In the genomic region with DNA sequence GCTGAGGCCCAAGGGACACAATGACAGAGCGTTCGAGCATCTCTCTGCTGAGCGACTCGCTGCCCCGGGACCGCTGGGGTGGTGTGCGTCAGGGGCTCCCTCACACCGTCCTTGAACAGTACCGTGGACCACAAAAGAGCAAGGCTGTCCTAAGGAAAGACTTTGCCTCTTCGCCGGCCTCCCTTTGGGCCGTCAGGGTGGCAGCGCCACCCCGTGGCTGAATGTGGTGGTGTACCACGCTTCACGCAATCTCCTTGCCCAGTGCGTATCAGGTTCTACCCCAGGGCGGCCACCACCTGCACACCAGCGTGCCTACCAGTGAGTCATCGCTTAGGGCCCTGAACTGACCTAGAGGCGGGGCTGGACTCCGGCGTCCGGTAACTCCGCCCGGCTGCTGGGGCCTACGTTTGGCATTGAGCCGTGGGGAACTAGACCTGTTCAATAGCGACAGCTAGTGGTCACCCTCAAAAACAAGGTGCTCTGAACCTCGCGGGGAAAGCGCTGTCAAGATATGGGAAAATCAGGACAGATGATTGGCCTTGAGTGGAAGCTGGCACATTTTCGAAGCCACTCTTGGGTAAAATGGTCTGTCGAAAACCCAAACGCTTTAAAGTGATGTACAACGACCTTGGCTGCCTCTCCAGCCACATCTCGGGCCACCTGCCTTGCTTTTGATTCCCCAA, we compare ENCODE assay signal across 1 cellular context.
TF ChIP-seq lines count a peak whose summit lies in the region.

No MANE protein-coding gene starts in this region.

TF ChIP-seq in K562, 482 proteins besides CTCF, POLR2A, EP300 and RAD21 (continues in another document):
- TF ChIP-seq RBFOX2 (IDR thresholded peaks at IDR 0.05; ENCODE audit: low read depth, low read length) (no peak), PHF21A (IDR thresholded peaks at IDR 0.05; ENCODE audit: borderline replicate concordance, low read depth) (0 out of 2 replicates have a peak, but pooled peaks have one; percentile 22), ERF (CRISPR knock-in tag; IDR thresholded peaks at IDR 0.05) (0 out of 2 replicates have a peak, but pooled peaks have one; percentile 21), ZNF830 (CRISPR knock-in tag; IDR thresholded peaks at IDR 0.05) (no peak), PHF8 (IDR thresholded peaks at IDR 0.05; ENCODE audit: borderline replicate concordance, low read length) (no peak), CEBPB (tag; IDR thresholded peaks at IDR 0.05) (no peak), ZNF24 (IDR thresholded peaks at IDR 0.05) (peak; percentile 42; the same call in 1 of the 2 replicates), RFX1 (IDR thresholded peaks at IDR 0.05) (no peak), MTA3 (IDR thresholded peaks at IDR 0.05; ENCODE audit: borderline replicate concordance) (peak; percentile 95), ZNF77 (CRISPR knock-in tag; IDR thresholded peaks at IDR 0.05) (no peak), ZNF124 (CRISPR knock-in tag; IDR thresholded peaks at IDR 0.05) (no peak), NR4A1 (CRISPR knock-in tag; IDR thresholded peaks at IDR 0.05) (no peak; the same call in 1 of the 2 replicates), NR4A1 (tag; IDR thresholded peaks at IDR 0.05) (no peak), ASH1L (IDR thresholded peaks at IDR 0.05; ENCODE audit: borderline replicate concordance, low read depth, partially characterized antibody) (no peak), ZNF134 (CRISPR knock-in tag; conservative IDR thresholded peaks at IDR 0.05) (no peak), ZNF766 (CRISPR knock-in tag; conservative IDR thresholded peaks at IDR 0.05) (no peak), ZFX (CRISPR knock-in tag; IDR thresholded peaks at IDR 0.05) (peak; percentile 68), DDX20 (tag; IDR thresholded peaks at IDR 0.05; ENCODE audit: low read depth) (no peak), RBM14 (IDR thresholded peaks at IDR 0.05; ENCODE audit: borderline replicate concordance, insufficient read depth, low read depth, low read length) (no peak), ZNF431 (CRISPR knock-in tag; IDR thresholded peaks at IDR 0.05) (no peak), GTF2A2 (tag; IDR thresholded peaks at IDR 0.05) (no peak), MYBL2 (IDR thresholded peaks at IDR 0.05; ENCODE audit: low read depth) (no peak), MYBL2 (CRISPR knock-in tag; IDR thresholded peaks at IDR 0.05; ENCODE audit: borderline replicate concordance) (no peak), RFX7 (CRISPR knock-in tag; IDR thresholded peaks at IDR 0.05) (no peak), FIP1L1 (IDR thresholded peaks at IDR 0.05; ENCODE audit: low read depth, low read length, poor library complexity, severe bottlenecking) (no peak), CREB1 (IDR thresholded peaks at IDR 0.05) (peak; percentile 67), CREB1 (CRISPR knock-in tag; IDR thresholded peaks at IDR 0.05) (peak; percentile 80), PHB2 (IDR thresholded peaks at IDR 0.05; ENCODE audit: low read depth) (no peak), KAT8 (IDR thresholded peaks at IDR 0.05; ENCODE audit: low read depth) (no peak), RFX5 (IDR thresholded peaks at IDR 0.05; ENCODE audit: low read depth, low read length) (no peak), IFI16 (CRISPR knock-in tag; IDR thresholded peaks at IDR 0.05) (no peak), HDGF (IDR thresholded peaks at IDR 0.05) (0 out of 2 replicates have a peak, but pooled peaks have one; percentile 48), MAZ (CRISPR knock-in tag; conservative IDR thresholded peaks at IDR 0.05 in 1 of 2, IDR thresholded peaks at IDR 0.05 in 1 of 2) (peak; percentile 66 to 77; a peak in 2 of 4 replicates), SAFB (IDR thresholded peaks at IDR 0.05; ENCODE audit: borderline replicate concordance, low read depth, low read length) (peak; percentile 33; the same call in 1 of the 2 replicates), NCOA6 (IDR thresholded peaks at IDR 0.05) (no peak), KDM5B (IDR thresholded peaks at IDR 0.05; ENCODE audit: insufficient replicate concordance, low read depth, low read length) (no peak), ZKSCAN8 (CRISPR knock-in tag; IDR thresholded peaks at IDR 0.05) (no peak), MEF2A (IDR thresholded peaks at IDR 0.05; ENCODE audit: control insufficient read depth, low read depth, low read length) (no peak)
- TF ChIP-seq, protein P1, sequence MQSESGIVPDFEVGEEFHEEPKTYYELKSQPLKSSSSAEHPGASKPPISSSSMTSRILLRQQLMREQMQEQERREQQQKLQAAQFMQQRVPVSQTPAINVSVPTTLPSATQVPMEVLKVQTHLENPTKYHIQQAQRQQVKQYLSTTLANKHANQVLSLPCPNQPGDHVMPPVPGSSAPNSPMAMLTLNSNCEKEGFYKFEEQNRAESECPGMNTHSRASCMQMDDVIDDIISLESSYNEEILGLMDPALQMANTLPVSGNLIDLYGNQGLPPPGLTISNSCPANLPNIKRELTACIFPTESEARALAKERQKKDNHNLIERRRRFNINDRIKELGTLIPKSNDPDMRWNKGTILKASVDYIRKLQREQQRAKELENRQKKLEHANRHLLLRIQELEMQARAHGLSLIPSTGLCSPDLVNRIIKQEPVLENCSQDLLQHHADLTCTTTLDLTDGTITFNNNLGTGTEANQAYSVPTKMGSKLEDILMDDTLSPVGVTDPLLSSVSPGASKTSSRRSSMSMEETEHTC (IDR thresholded peaks at IDR 0.05): 0 out of 2 replicates have a peak, but pooled peaks have one; percentile 30
- TF ChIP-seq, protein P2, sequence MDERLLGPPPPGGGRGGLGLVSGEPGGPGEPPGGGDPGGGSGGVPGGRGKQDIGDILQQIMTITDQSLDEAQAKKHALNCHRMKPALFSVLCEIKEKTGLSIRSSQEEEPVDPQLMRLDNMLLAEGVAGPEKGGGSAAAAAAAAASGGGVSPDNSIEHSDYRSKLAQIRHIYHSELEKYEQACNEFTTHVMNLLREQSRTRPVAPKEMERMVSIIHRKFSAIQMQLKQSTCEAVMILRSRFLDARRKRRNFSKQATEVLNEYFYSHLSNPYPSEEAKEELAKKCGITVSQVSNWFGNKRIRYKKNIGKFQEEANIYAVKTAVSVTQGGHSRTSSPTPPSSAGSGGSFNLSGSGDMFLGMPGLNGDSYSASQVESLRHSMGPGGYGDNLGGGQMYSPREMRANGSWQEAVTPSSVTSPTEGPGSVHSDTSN (CRISPR knock-in tag; IDR thresholded peaks at IDR 0.05; ENCODE audit: low read depth): no peak
- TF ChIP-seq, protein P2 (tag; conservative IDR thresholded peaks at IDR 0.05; ENCODE audit: low read depth): no peak
- TF ChIP-seq, protein P3, sequence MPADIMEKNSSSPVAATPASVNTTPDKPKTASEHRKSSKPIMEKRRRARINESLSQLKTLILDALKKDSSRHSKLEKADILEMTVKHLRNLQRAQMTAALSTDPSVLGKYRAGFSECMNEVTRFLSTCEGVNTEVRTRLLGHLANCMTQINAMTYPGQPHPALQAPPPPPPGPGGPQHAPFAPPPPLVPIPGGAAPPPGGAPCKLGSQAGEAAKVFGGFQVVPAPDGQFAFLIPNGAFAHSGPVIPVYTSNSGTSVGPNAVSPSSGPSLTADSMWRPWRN (IDR thresholded peaks at IDR 0.05; ENCODE audit: low read depth): no peak
- TF ChIP-seq, protein P4, sequence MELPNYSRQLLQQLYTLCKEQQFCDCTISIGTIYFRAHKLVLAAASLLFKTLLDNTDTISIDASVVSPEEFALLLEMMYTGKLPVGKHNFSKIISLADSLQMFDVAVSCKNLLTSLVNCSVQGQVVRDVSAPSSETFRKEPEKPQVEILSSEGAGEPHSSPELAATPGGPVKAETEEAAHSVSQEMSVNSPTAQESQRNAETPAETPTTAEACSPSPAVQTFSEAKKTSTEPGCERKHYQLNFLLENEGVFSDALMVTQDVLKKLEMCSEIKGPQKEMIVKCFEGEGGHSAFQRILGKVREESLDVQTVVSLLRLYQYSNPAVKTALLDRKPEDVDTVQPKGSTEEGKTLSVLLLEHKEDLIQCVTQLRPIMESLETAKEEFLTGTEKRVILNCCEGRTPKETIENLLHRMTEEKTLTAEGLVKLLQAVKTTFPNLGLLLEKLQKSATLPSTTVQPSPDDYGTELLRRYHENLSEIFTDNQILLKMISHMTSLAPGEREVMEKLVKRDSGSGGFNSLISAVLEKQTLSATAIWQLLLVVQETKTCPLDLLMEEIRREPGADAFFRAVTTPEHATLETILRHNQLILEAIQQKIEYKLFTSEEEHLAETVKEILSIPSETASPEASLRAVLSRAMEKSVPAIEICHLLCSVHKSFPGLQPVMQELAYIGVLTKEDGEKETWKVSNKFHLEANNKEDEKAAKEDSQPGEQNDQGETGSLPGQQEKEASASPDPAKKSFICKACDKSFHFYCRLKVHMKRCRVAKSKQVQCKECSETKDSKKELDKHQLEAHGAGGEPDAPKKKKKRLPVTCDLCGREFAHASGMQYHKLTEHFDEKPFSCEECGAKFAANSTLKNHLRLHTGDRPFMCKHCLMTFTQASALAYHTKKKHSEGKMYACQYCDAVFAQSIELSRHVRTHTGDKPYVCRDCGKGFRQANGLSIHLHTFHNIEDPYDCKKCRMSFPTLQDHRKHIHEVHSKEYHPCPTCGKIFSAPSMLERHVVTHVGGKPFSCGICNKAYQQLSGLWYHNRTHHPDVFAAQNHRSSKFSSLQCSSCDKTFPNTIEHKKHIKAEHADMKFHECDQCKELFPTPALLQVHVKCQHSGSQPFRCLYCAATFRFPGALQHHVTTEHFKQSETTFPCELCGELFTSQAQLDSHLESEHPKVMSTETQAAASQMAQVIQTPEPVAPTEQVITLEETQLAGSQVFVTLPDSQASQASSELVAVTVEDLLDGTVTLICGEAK (IDR thresholded peaks at IDR 0.05): no peak
- TF ChIP-seq, protein P4 (CRISPR knock-in tag; IDR thresholded peaks at IDR 0.05): no peak
- TF ChIP-seq, protein P5, sequence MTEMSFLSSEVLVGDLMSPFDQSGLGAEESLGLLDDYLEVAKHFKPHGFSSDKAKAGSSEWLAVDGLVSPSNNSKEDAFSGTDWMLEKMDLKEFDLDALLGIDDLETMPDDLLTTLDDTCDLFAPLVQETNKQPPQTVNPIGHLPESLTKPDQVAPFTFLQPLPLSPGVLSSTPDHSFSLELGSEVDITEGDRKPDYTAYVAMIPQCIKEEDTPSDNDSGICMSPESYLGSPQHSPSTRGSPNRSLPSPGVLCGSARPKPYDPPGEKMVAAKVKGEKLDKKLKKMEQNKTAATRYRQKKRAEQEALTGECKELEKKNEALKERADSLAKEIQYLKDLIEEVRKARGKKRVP (CRISPR knock-in tag; IDR thresholded peaks at IDR 0.05): peak; percentile 36; the same call in 1 of the 2 replicates
- TF ChIP-seq, protein P6, sequence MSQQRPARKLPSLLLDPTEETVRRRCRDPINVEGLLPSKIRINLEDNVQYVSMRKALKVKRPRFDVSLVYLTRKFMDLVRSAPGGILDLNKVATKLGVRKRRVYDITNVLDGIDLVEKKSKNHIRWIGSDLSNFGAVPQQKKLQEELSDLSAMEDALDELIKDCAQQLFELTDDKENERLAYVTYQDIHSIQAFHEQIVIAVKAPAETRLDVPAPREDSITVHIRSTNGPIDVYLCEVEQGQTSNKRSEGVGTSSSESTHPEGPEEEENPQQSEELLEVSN (IDR thresholded peaks at IDR 0.05; ENCODE audit: borderline replicate concordance in 1 of 2, extremely low read depth in 1 of 2, insufficient read depth in 1 of 2, insufficient read length in 1 of 2, low read depth in 1 of 2, low read length in 1 of 2, poor library complexity in 1 of 2, severe bottlenecking in 1 of 2): peak in 1 of 2 experiments; percentile 18
- TF ChIP-seq, protein P7, sequence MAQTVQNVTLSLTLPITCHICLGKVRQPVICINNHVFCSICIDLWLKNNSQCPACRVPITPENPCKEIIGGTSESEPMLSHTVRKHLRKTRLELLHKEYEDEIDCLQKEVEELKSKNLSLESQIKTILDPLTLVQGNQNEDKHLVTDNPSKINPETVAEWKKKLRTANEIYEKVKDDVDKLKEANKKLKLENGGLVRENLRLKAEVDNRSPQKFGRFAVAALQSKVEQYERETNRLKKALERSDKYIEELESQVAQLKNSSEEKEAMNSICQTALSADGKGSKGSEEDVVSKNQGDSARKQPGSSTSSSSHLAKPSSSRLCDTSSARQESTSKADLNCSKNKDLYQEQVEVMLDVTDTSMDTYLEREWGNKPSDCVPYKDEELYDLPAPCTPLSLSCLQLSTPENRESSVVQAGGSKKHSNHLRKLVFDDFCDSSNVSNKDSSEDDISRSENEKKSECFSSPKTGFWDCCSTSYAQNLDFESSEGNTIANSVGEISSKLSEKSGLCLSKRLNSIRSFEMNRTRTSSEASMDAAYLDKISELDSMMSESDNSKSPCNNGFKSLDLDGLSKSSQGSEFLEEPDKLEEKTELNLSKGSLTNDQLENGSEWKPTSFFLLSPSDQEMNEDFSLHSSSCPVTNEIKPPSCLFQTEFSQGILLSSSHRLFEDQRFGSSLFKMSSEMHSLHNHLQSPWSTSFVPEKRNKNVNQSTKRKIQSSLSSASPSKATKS (CRISPR knock-in tag; IDR thresholded peaks at IDR 0.05): no peak
